ENCODE assay signal across 1 cellular context in the genomic region with DNA sequence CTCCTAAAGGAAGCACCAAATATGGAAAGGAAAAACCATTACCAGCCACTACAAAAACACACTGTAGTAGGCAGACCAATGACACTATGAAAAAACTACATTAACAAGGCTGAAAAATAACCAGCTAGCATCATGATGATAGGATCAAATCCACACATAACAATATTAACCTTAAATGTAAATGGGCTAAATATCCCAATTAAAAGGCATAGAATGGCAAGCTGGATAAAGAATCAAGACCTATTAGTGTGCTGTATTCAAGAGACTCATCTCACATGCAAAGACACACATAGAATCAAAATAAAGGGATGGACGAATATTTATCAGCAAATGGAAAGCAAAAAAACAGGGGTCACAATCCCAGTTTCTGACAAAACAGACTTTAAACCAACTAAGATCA. TPM values are rescaled to one million over a fixed set of nuclear protein-coding genes. Genes with fewer than 3 reads are reported as not detected.
"Had no signal": no experiment of that assay in that cellular context is flagged by ENCODE, and none has a peak within 500 bp of the region (broad histone marks: within the 10 kb centered on the region; RNA-seq: fewer than 3 reads in every experiment).

No MANE protein-coding gene starts in this region.

RNA-seq across cellular contexts. Expression of a gene that starts 53.2 kb away (rescaled TPM):
- total RNA-seq: HT1080 had no signal
